11 cellular contexts compared by ENCODE assay signal in genomic region chr16:66741971-66742396, GRCh38. TPM values are rescaled to one million over a fixed set of nuclear protein-coding genes. Genes with fewer than 3 reads are reported as not detected.
DNase-seq lines count a peak whose midpoint lies in the region; ATAC-seq and TF ChIP-seq lines count a peak whose summit lies in the region.
"Had no signal": no experiment of that assay in that cellular context is flagged by ENCODE, and none has a peak within 500 bp of the region (broad histone marks: within the 10 kb centered on the region; RNA-seq: fewer than 3 reads in every experiment).

No MANE protein-coding gene starts in this region.

- H3K9me3 Mint-ChIP-seq in CD8-positive, alpha-beta memory T cell = no peaks in the 10 kb centered on the region
- H3K9me3 Mint-ChIP-seq: memory B cell had no signal

- in situ Hi-C loops in Panc1 (cut with HindIII; ENCODE audit: low pct_unique_long_range_greater_than_20kb, low sequenced_read_pairs) = no loop called here

- H2AK5ac ChIP-seq in mesenchymal stem cell (ENCODE audit: low read length, severe bottlenecking) = peak overlapping the region; percentile 31

- H2BK12ac ChIP-seq in mesenchymal stem cell (ENCODE audit: low read length in 2 of 2) = no peak overlapping the region

- intact Hi-C loops in Panc1 (cut with micrococcal nuclease; ENCODE audit: unreplicated experiment) = no loop called here

- H3K4me1 Mint-ChIP-seq in CD8-positive, alpha-beta memory T cell = peaks cover 20 to 45% (median 42%) of the 10 kb centered on the region in 3 donors

- H3K27me3 Mint-ChIP-seq in CD8-positive, alpha-beta memory T cell = no peaks in the 10 kb centered on the region
- H3K27me3 Mint-ChIP-seq: memory B cell had no signal

- CTCF ChIA-PET in Panc1 (lab: Charles Lee) = no interaction called here
- CTCF ChIA-PET in CD8-positive, alpha-beta memory T cell (lab: Charles Lee) = interaction anchor here (1.0 to 2.9 kb wide), 2 partner anchors 9 to 336 kb away, joined by 4 to 14 read pairs; partner anchors contain the start of gene DYNC1LI2

- no peak overlapping the region for H4K8ac ChIP-seq in mesenchymal stem cell (ENCODE audit: low read length)

- peak overlapping the region; percentile 26 to 31 for H3K9ac ChIP-seq in duodenal mucosa (ENCODE audit: low read depth in 1 of 2, low read length in 2 of 2)
- H3K9ac ChIP-seq in mesenchymal stem cell (ENCODE audit: low read length) = peak overlapping the region; percentile 88

- H2AFZ ChIP-seq in mesenchymal stem cell (ENCODE audit: low read depth, low read length) = no peak overlapping the region

- POLR2A ChIA-PET in Panc1 (lab: Charles Lee) = no interaction called here
- POLR2A ChIA-PET in CD8-positive, alpha-beta memory T cell (lab: Charles Lee) = no interaction called here

- no peak overlapping the region for H2BK120ac ChIP-seq in mesenchymal stem cell (ENCODE audit: low read depth, low read length)

- H4K91ac ChIP-seq in mesenchymal stem cell (ENCODE audit: low read length) = no peak overlapping the region

- BruUV-seq in Panc1 (replicated peaks; lab: Mats Ljungman, UMichigan) = TSS peak; percentile 38

- H3K27me3 ChIP-seq in Panc1 (ENCODE audit: control insufficient read depth, insufficient read depth, low read length) = no peaks in the 10 kb centered on the region
- H3K27me3 ChIP-seq in duodenal mucosa (ENCODE audit: control insufficient read depth in 1 of 2, insufficient read depth in 2 of 2, low read length in 2 of 2) = no peaks in the 10 kb centered on the region
- H3K27me3 ChIP-seq in mesenchymal stem cell (ENCODE audit: control insufficient read depth in 1 of 2, insufficient read depth in 1 of 2, low read length in 2 of 2) = no peaks in the 10 kb centered on the region
- no peaks in the 10 kb centered on the region for H3K27me3 ChIP-seq in CD8-positive, alpha-beta memory T cell (ENCODE audit: insufficient read depth, low read length, poor library complexity, severe bottlenecking)

- H2BK5ac ChIP-seq in mesenchymal stem cell (ENCODE audit: low read depth, low read length, poor library complexity, severe bottlenecking) = no peak overlapping the region

- H3K4me3 Mint-ChIP-seq in CD8-positive, alpha-beta memory T cell = no peak overlapping the region
- H3K4me3 Mint-ChIP-seq: memory B cell had no signal

- H3K23ac ChIP-seq in mesenchymal stem cell (ENCODE audit: low read length in 2 of 2) = no peak overlapping the region

- H3K9me3 ChIP-seq in Panc1 (ENCODE audit: control insufficient read depth, insufficient read depth, low read depth, low read length) = no peaks in the 10 kb centered on the region
- no peaks in the 10 kb centered on the region for H3K9me3 ChIP-seq in duodenal mucosa (ENCODE audit: control insufficient read depth in 1 of 2, low read length in 2 of 2)
- no peaks in the 10 kb centered on the region for H3K9me3 ChIP-seq in mesenchymal stem cell (ENCODE audit: control insufficient read depth, low read length)
- H3K9me3 ChIP-seq in CD8-positive, alpha-beta memory T cell (ENCODE audit: low read length) = no peaks in the 10 kb centered on the region

- H3K4ac ChIP-seq in mesenchymal stem cell (ENCODE audit: low read depth in 1 of 2, low read length in 2 of 2) = no peak overlapping the region

- no peak overlapping the region for H3K18ac ChIP-seq in mesenchymal stem cell (ENCODE audit: low read depth in 1 of 2, low read length in 2 of 2)

- no peak overlapping the region for H3K14ac ChIP-seq in mesenchymal stem cell (ENCODE audit: low read length in 2 of 2)

- H3K27ac Mint-ChIP-seq in CD8-positive, alpha-beta memory T cell = peak overlapping the region in 1 of 8 donors; percentile 24
- H3K27ac Mint-ChIP-seq: memory B cell had no signal

- peaks cover 12% of the 10 kb centered on the region for H3K79me1 ChIP-seq in mesenchymal stem cell (replicated peaks; ENCODE audit: low read length, poor library complexity, severe bottlenecking)

- H3K36me3 ChIP-seq in Panc1 (ENCODE audit: control insufficient read depth, insufficient read depth, low read length) (peaks cover 15% of the 10 kb centered on the region), duodenal mucosa (ENCODE audit: control insufficient read depth in 1 of 2, insufficient read depth in 2 of 2, low read length in 2 of 2) (peaks cover 0 to 63% of the 10 kb centered on the region in 2 donors), mesenchymal stem cell (ENCODE audit: control insufficient read depth in 1 of 2, insufficient read depth in 2 of 2, low read depth in 1 of 2, low read length in 2 of 2) (peaks cover 56 to 81% of the 10 kb centered on the region in 2 experiments)
- H3K36me3 ChIP-seq in CD8-positive, alpha-beta memory T cell (ENCODE audit: insufficient read depth, low read length) = peaks cover 36% of the 10 kb centered on the region

- DNase-seq in Panc1 (ENCODE audit: low read depth, low spot score) = no peak
- peak; percentile 53 for DNase-seq in mesenchymal stem cell
- no peak for DNase-seq in CD8-positive, alpha-beta memory T cell
- DNase-seq in activated CD4-positive, alpha-beta T cell treated with anti-CD3 and anti-CD28 coated beads, Interleukin-2, amount 50 U/mL, for 48 hours = no peak
- DNase-seq in Ammon's horn (ENCODE audit: low spot score) = no peak
- DNase-seq: NCI-H748 treated with DMSO at 0.1 percent for 48 hours had no signal

- H3K36me3 Mint-ChIP-seq in CD8-positive, alpha-beta memory T cell = peaks cover 0 to 76% (median 13%) of the 10 kb centered on the region in 3 donors

- no peak for TF ChIP-seq CTCF in Panc1 (IDR thresholded peaks at IDR 0.05)

- H3K4me3 ChIP-seq in Panc1 (ENCODE audit: low read depth in 2 of 2, low read length in 2 of 2) (no peak overlapping the region; a peak in 1 of 4 replicates), duodenal mucosa (ENCODE audit: low read depth in 1 of 2, low read length in 2 of 2) (no peak overlapping the region), mesenchymal stem cell (ENCODE audit: insufficient read depth in 1 of 2, low read depth in 1 of 2, low read length in 2 of 2) (peak overlapping the region in 1 of 2 experiments; percentile 32)
- no peak overlapping the region for H3K4me3 ChIP-seq in CD8-positive, alpha-beta memory T cell (ENCODE audit: low read length)

- H3K27ac ChIP-seq in Panc1 (ENCODE audit: low read length) = peak overlapping the region; percentile 78; the same call in 1 of the 2 replicates
- peak overlapping the region; percentile 26 for H3K27ac ChIP-seq in duodenal mucosa (ENCODE audit: low read depth, low read length)
- H3K27ac ChIP-seq in mesenchymal stem cell (ENCODE audit: low read length, poor library complexity, severe bottlenecking) = peak overlapping the region; percentile 79
- peak overlapping the region; percentile 98 for H3K27ac ChIP-seq in temporal lobe (ENCODE audit: low read depth, low read length)
- no peak overlapping the region for H3K27ac ChIP-seq in CD8-positive, alpha-beta memory T cell (ENCODE audit: low read depth, low read length)

- ATAC-seq in Panc1 (no peak), HG03439 (IDR thresholded peaks at IDR 0.05; ENCODE audit: unreplicated experiment) (no peak)

- no peak overlapping the region for H2BK15ac ChIP-seq in mesenchymal stem cell (ENCODE audit: low read depth, poor library complexity, severe bottlenecking)

- H3K4me1 ChIP-seq in Panc1 (ENCODE audit: control insufficient read depth, insufficient read depth, low read length) = peaks cover 5% of the 10 kb centered on the region; the same call in 1 of the 2 replicates
- peaks cover 29 to 31% of the 10 kb centered on the region in 2 donors for H3K4me1 ChIP-seq in duodenal mucosa (ENCODE audit: control insufficient read depth in 1 of 2, insufficient read depth in 2 of 2, low read length in 2 of 2)
- H3K4me1 ChIP-seq in mesenchymal stem cell (ENCODE audit: control insufficient read depth, insufficient read depth, low read depth, low read length) = peaks cover 12% of the 10 kb centered on the region
- H3K4me1 ChIP-seq in CD8-positive, alpha-beta memory T cell (ENCODE audit: insufficient read depth, low read length) = peaks cover 8% of the 10 kb centered on the region

- no peak overlapping the region for H3K4me2 ChIP-seq in mesenchymal stem cell (ENCODE audit: low read length, poor library complexity, severe bottlenecking)

- 69% methylated on average over 2 of the region's 3 CpGs for WGBS in mesenchymal stem cell

RNA-seq across cellular contexts. Expression of gene DYNC1LI2, which starts 9.4 kb away (rescaled TPM):
- total RNA-seq in Panc1 (2021; ENCODE audit: unreplicated experiment) (103 TPM), temporal lobe (153 TPM)
- polyA plus RNA-seq in Panc1 (2012; ENCODE audit: insufficient read length) = 64.9 TPM
- polyA plus RNA-seq in mesenchymal stem cell (2013, experiment 1 of 2) = 230 TPM
- polyA plus RNA-seq in mesenchymal stem cell (2013, experiment 2 of 2) = 233 TPM
- 10 to 100 TPM; 50.5 to 53.8 TPM for total RNA-seq in CD8-positive, alpha-beta memory T cell
- polyA plus RNA-seq in CD8-positive, alpha-beta memory T cell = 35.0 TPM

RNA-seq across cellular contexts. Expression of gene CMTM4, which starts 45.4 kb away (rescaled TPM):
- total RNA-seq in Panc1 (2021; ENCODE audit: unreplicated experiment) = 51.9 TPM
- 33.1 TPM for polyA plus RNA-seq in Panc1 (2012; ENCODE audit: insufficient read length)
- 9.1 TPM for polyA plus RNA-seq in mesenchymal stem cell (2013, experiment 1 of 2)
- polyA plus RNA-seq in mesenchymal stem cell (2013, experiment 2 of 2) = 8.8 TPM
- 42.5 TPM for total RNA-seq in temporal lobe
- 1 to 10 TPM; 4.1 to 4.4 TPM for total RNA-seq in CD8-positive, alpha-beta memory T cell
- 0.20 TPM for polyA plus RNA-seq in CD8-positive, alpha-beta memory T cell

RNA-seq across cellular contexts. Expression of gene TERB1, which starts 59.4 kb away (rescaled TPM):
- total RNA-seq in Panc1 (2021; ENCODE audit: unreplicated experiment) (not detected), temporal lobe (0.25 TPM)
- polyA plus RNA-seq in Panc1 (2012; ENCODE audit: insufficient read length) = not detected
- polyA plus RNA-seq in mesenchymal stem cell (2013, experiment 1 of 2) = not detected
- polyA plus RNA-seq in mesenchymal stem cell (2013, experiment 2 of 2) = not detected
- total RNA-seq in CD8-positive, alpha-beta memory T cell = under 1 TPM in 1 of 2 experiments, not detected in 1; 0.20 TPM
- not detected for polyA plus RNA-seq in CD8-positive, alpha-beta memory T cell
- total RNA-seq: cerebellum had no signal
